Comparison of ENCODE assay signal across 15 cellular contexts in genomic region chr2:17166506-17166905, GRCh38.
DNase-seq lines count a peak whose midpoint lies in the region; ATAC-seq and TF ChIP-seq lines count a peak whose summit lies in the region.
"Had no signal": no experiment of that assay in that cellular context is flagged by ENCODE, and none has a peak within 500 bp of the region (broad histone marks: within the 10 kb centered on the region; RNA-seq: fewer than 3 reads in every experiment).

No MANE protein-coding gene starts in this region.

- H3F3A ChIP-seq in DOHH2 (ENCODE audit: control insufficient read depth, insufficient read depth): no peaks in the 10 kb centered on the region

- H3K4me1 ChIP-seq in DOHH2 (ENCODE audit: control insufficient read depth, low read length) (peaks cover 35% of the 10 kb centered on the region), adipocyte (ENCODE audit: control insufficient read depth, insufficient read depth, low read length) (no peaks in the 10 kb centered on the region)
- no peaks in the 10 kb centered on the region for H3K4me1 ChIP-seq in CD8-positive, alpha-beta memory T cell (ENCODE audit: insufficient read depth, low read length)

- H3K27ac Mint-ChIP-seq in WTC11: no peak overlapping the region
- no peak overlapping the region for H3K27ac Mint-ChIP-seq in CD8-positive, alpha-beta memory T cell
- H3K27ac Mint-ChIP-seq: activated naive CD4-positive, alpha-beta T cell treated with anti-CD3 and anti-CD28 coated beads, Interleukin-2, amount 50 U/mL, for 72 hours; naive thymus-derived CD8-positive, alpha-beta T cell; stimulated activated naive B cell treated with anti-CD40 and anti-IgM and Interleukin-4, amounts not matched to agents 10 μg/mL and 1 μg/mL and 100 μg/mL, for 72 hours had no signal

- no peaks in the 10 kb centered on the region for H3K36me3 ChIP-seq in DOHH2 (ENCODE audit: control insufficient read depth, low read length)
- H3K36me3 ChIP-seq in adipocyte (ENCODE audit: control insufficient read depth, insufficient read depth, low read length, severe bottlenecking): no peaks in the 10 kb centered on the region
- no peaks in the 10 kb centered on the region for H3K36me3 ChIP-seq in CD8-positive, alpha-beta memory T cell (ENCODE audit: insufficient read depth, low read length)
- H3K36me3 ChIP-seq: BLaER1 treated with 17β-estradiol and CSF1 and Interleukin-3, amounts not matched to agents 10 nM and 100 nM had no signal

- no peaks in the 10 kb centered on the region for H3K9me2 ChIP-seq in DOHH2 (replicated peaks; ENCODE audit: control insufficient read depth, low read length)

- TF ChIP-seq CTCF in DOHH2 (IDR thresholded peaks at IDR 0.05; ENCODE audit: low read depth, low read length, poor library complexity, severe bottlenecking) (no peak), WTC11 (IDR thresholded peaks at IDR 0.05) (no peak)

- no peak for ATAC-seq in WTC11
- ATAC-seq: activated naive CD4-positive, alpha-beta T cell treated with anti-CD3 and anti-CD28 coated beads, Interleukin-2, amount 50 U/mL, for 72 hours; naive thymus-derived CD8-positive, alpha-beta T cell; stimulated activated naive B cell treated with anti-CD40 and anti-IgM and Interleukin-4, amounts not matched to agents 10 μg/mL and 1 μg/mL and 100 μg/mL, for 72 hours had no signal

- peak overlapping the region; percentile 38 for H3K4me3 ChIP-seq in DOHH2 (ENCODE audit: low read length)
- H3K4me3 ChIP-seq in adipocyte (ENCODE audit: low read length): no peak overlapping the region
- no peak overlapping the region for H3K4me3 ChIP-seq in CD8-positive, alpha-beta memory T cell (ENCODE audit: low read length)
- H3K4me3 ChIP-seq: BLaER1 treated with 17β-estradiol and CSF1 and Interleukin-3, amounts not matched to agents 10 nM and 100 nM; SK-N-MC had no signal

- H3K27me3 Mint-ChIP-seq in WTC11 (ENCODE audit: low read depth): no peaks in the 10 kb centered on the region
- no peaks in the 10 kb centered on the region for H3K27me3 Mint-ChIP-seq in CD8-positive, alpha-beta memory T cell
- H3K27me3 Mint-ChIP-seq: naive thymus-derived CD8-positive, alpha-beta T cell had no signal

- CTCF ChIA-PET in WTC11 (lab: Charles Lee): no interaction called here
- CTCF ChIA-PET in CD8-positive, alpha-beta memory T cell (lab: Charles Lee): no interaction called here

- H3K27ac ChIP-seq in DOHH2 (ENCODE audit: low read depth, low read length): no peak overlapping the region
- no peak overlapping the region for H3K27ac ChIP-seq in CD8-positive, alpha-beta memory T cell (ENCODE audit: low read depth, low read length)
- H3K27ac ChIP-seq: BLaER1 treated with 17β-estradiol and CSF1 and Interleukin-3, amounts not matched to agents 10 nM and 100 nM; SK-N-MC had no signal

- no peaks in the 10 kb centered on the region for H4K20me1 ChIP-seq in DOHH2 (ENCODE audit: control insufficient read depth, insufficient read depth, low read depth, low read length)
- H4K20me1 ChIP-seq: BLaER1 treated with 17β-estradiol and CSF1 and Interleukin-3, amounts not matched to agents 10 nM and 100 nM had no signal

- H3K9me3 ChIP-seq in DOHH2 (ENCODE audit: control insufficient read depth, insufficient read depth, low read length): no peaks in the 10 kb centered on the region
- no peaks in the 10 kb centered on the region for H3K9me3 ChIP-seq in adipocyte (ENCODE audit: control insufficient read depth, low read length)
- no peaks in the 10 kb centered on the region for H3K9me3 ChIP-seq in CD8-positive, alpha-beta memory T cell (ENCODE audit: low read length)
- H3K9me3 ChIP-seq: BLaER1 treated with 17β-estradiol and CSF1 and Interleukin-3, amounts not matched to agents 10 nM and 100 nM had no signal

- DNase-seq in LHCN-M2 (ENCODE audit: low read depth): peak; percentile 86
- peak; percentile 66 for DNase-seq in adipocyte (ENCODE audit: low read depth)
- peak; percentile 64 for DNase-seq in kidney tubule cell (ENCODE audit: low spot score)
- no peak for DNase-seq in WTC11 (ENCODE audit: low spot score)
- no peak for DNase-seq in stimulated activated CD4-positive, alpha-beta T cell treated with anti-CD3 and anti-CD28 coated beads, Interleukin-2, amount 100 ng/mL, for 24 hours
- DNase-seq in CD8-positive, alpha-beta memory T cell: no peak
- no peak for DNase-seq in activated naive CD4-positive, alpha-beta T cell treated with Interleukin-2 at 50 U/mL for 16 hours
- DNase-seq: effector CD4-positive, alpha-beta T cell; naive thymus-derived CD8-positive, alpha-beta T cell; NCI-H2171; stimulated activated naive B cell treated with anti-CD40 and anti-IgM and Interleukin-4, amounts not matched to agents 10 μg/mL and 1 μg/mL and 100 μg/mL, for 72 hours had no signal

- no peak overlapping the region for H3K4me3 Mint-ChIP-seq in WTC11
- no peak overlapping the region for H3K4me3 Mint-ChIP-seq in CD8-positive, alpha-beta memory T cell
- H3K4me3 Mint-ChIP-seq: naive thymus-derived CD8-positive, alpha-beta T cell; stimulated activated naive B cell treated with anti-CD40 and anti-IgM and Interleukin-4, amounts not matched to agents 10 μg/mL and 1 μg/mL and 100 μg/mL, for 72 hours had no signal

- peaks cover 7% of the 10 kb centered on the region for H3K4me1 Mint-ChIP-seq in WTC11
- H3K4me1 Mint-ChIP-seq in CD8-positive, alpha-beta memory T cell: no peaks in the 10 kb centered on the region
- H3K4me1 Mint-ChIP-seq: naive thymus-derived CD8-positive, alpha-beta T cell; stimulated activated naive B cell treated with anti-CD40 and anti-IgM and Interleukin-4, amounts not matched to agents 10 μg/mL and 1 μg/mL and 100 μg/mL, for 72 hours had no signal

- no peak overlapping the region for H3K9ac ChIP-seq in adipocyte (ENCODE audit: low read length)
- H3K9ac ChIP-seq: BLaER1 treated with 17β-estradiol and CSF1 and Interleukin-3, amounts not matched to agents 10 nM and 100 nM had no signal

- no peaks in the 10 kb centered on the region for H3K9me3 Mint-ChIP-seq in WTC11
- peaks cover 0 to 6% (median 2%) of the 10 kb centered on the region in 5 donors for H3K9me3 Mint-ChIP-seq in CD8-positive, alpha-beta memory T cell
- H3K9me3 Mint-ChIP-seq: stimulated activated naive B cell treated with anti-CD40 and anti-IgM and Interleukin-4, amounts not matched to agents 10 μg/mL and 1 μg/mL and 100 μg/mL, for 72 hours had no signal

- no peaks in the 10 kb centered on the region for H3K36me3 Mint-ChIP-seq in WTC11
- no peaks in the 10 kb centered on the region for H3K36me3 Mint-ChIP-seq in CD8-positive, alpha-beta memory T cell
- H3K36me3 Mint-ChIP-seq: activated naive CD4-positive, alpha-beta T cell treated with anti-CD3 and anti-CD28 coated beads, Interleukin-2, amount 50 U/mL, for 72 hours; naive thymus-derived CD8-positive, alpha-beta T cell; stimulated activated naive B cell treated with anti-CD40 and anti-IgM and Interleukin-4, amounts not matched to agents 10 μg/mL and 1 μg/mL and 100 μg/mL, for 72 hours had no signal

- H3K79me2 ChIP-seq in DOHH2 (ENCODE audit: control insufficient read depth, low read length): no peaks in the 10 kb centered on the region

- POLR2A ChIA-PET in WTC11 (lab: Charles Lee): no interaction called here
- POLR2A ChIA-PET in CD8-positive, alpha-beta memory T cell (lab: Charles Lee): no interaction called here

- H3K27me3 ChIP-seq in DOHH2 (ENCODE audit: control insufficient read depth, low read length): no peaks in the 10 kb centered on the region
- no peaks in the 10 kb centered on the region for H3K27me3 ChIP-seq in adipocyte (replicated peaks; ENCODE audit: control insufficient read depth, insufficient read depth, low read length)
- H3K27me3 ChIP-seq in CD8-positive, alpha-beta memory T cell (ENCODE audit: insufficient read depth, low read length, poor library complexity, severe bottlenecking): no peaks in the 10 kb centered on the region
- H3K27me3 ChIP-seq: BLaER1 treated with 17β-estradiol and CSF1 and Interleukin-3, amounts not matched to agents 10 nM and 100 nM had no signal

- peak overlapping the region; percentile 45 for H3K4me2 ChIP-seq in DOHH2 (ENCODE audit: low read length)
- H3K4me2 ChIP-seq: BLaER1 treated with 17β-estradiol and CSF1 and Interleukin-3, amounts not matched to agents 10 nM and 100 nM had no signal

TF ChIP-seq in WTC11, 78 proteins besides CTCF, POLR2A, EP300 and RAD21 (continues in another document):
- no peak for TF ChIP-seq PRDM15 (CRISPR knock-in tag; IDR thresholded peaks at IDR 0.05)

Comparison
In these comparisons a context has a peak if more than half of its experiments do, and no peak if none do; other contexts are left out.
1. DNase-seq: peak in LHCN-M2 (single experiment), adipocyte (single experiment) and kidney tubule cell (single experiment); none in WTC11 (single experiment), stimulated activated CD4-positive, alpha-beta T cell treated with anti-CD3 and anti-CD28 coated beads, Interleukin-2, amount 100 ng/mL, for 24 hours (0 of 2), CD8-positive, alpha-beta memory T cell (0 of 5) and activated naive CD4-positive, alpha-beta T cell treated with Interleukin-2 at 50 U/mL for 16 hours (single experiment).